ENCODE assay signal across 11 cellular contexts in genomic region chr12:45292486-45293195, GRCh38.
DNase-seq lines count a peak whose midpoint lies in the region; ATAC-seq and TF ChIP-seq lines count a peak whose summit lies in the region.
"Had no signal": no experiment of that assay in that cellular context is flagged by ENCODE, and none has a peak within 500 bp of the region (broad histone marks: within the 10 kb centered on the region; RNA-seq: fewer than 3 reads in every experiment).

No MANE protein-coding gene starts in this region.

- H3K27ac ChIP-seq in RWPE2 (ENCODE audit: poor library complexity, severe bottlenecking), result peak overlapping the region; percentile 25
- peak overlapping the region; percentile 19 to 76 (median 72) for H3K27ac ChIP-seq in esophagus squamous epithelium

- H3K36me3 ChIP-seq in RWPE2 (ENCODE audit: low read depth) (no peaks in the 10 kb centered on the region), esophagus squamous epithelium (no peaks in the 10 kb centered on the region)

- TF ChIP-seq POLR2A in esophagus squamous epithelium (IDR thresholded peaks at IDR 0.05), result no peak

- WGBS in esophagus squamous epithelium, 2 donors, result 35 to 42% methylated on average over 4 of the region's 4 CpGs

- intact Hi-C loops in esophagus squamous epithelium (cut with DNase I), result no loop called here

- ATAC-seq in RWPE2 (ENCODE audit: low read depth) (no peak), HG03442 (IDR thresholded peaks at IDR 0.05; ENCODE audit: unreplicated experiment) (no peak), GM18867 (IDR thresholded peaks at IDR 0.05; ENCODE audit: unreplicated experiment) (no peak)

- no peak for DNase-seq in RWPE2 (ENCODE audit: low spot score)
- DNase-seq in esophagus squamous epithelium (lab: John Stamatoyannopoulos, UW), result no peak
- DNase-seq in myocyte (ENCODE audit: low read depth), result peak; percentile 36
- peak; percentile 59 for DNase-seq in ureter (ENCODE audit: low spot score)
- no peak for DNase-seq in Ammon's horn (ENCODE audit: low spot score)
- DNase-seq: activated CD4-positive, alpha-beta T cell treated with anti-CD3 and anti-CD28 coated beads, Interleukin-2, amount 10 ng/mL, durations not matched to agents 7 days and 5 days; CD4-positive, alpha-beta T cell; HCEC 1CT; NCI-H510A had no signal

- TF ChIP-seq CTCF in RWPE2 (IDR thresholded peaks at IDR 0.05; ENCODE audit: poor library complexity, severe bottlenecking) (no peak), esophagus squamous epithelium (IDR thresholded peaks at IDR 0.05) (no peak)

- H3K4me1 ChIP-seq in RWPE2 (ENCODE audit: insufficient read depth, poor library complexity, severe bottlenecking), result peaks cover 26% of the 10 kb centered on the region
- H3K4me1 ChIP-seq in esophagus squamous epithelium, result peaks cover 0 to 10% (median 0%) of the 10 kb centered on the region in 3 donors

- H3K27me3 ChIP-seq in RWPE2 (ENCODE audit: insufficient read depth, poor library complexity, severe bottlenecking) (no peaks in the 10 kb centered on the region), esophagus squamous epithelium (no peaks in the 10 kb centered on the region)

- H3K9me3 ChIP-seq in RWPE2 (ENCODE audit: severe bottlenecking) (no peaks in the 10 kb centered on the region), esophagus squamous epithelium (no peaks in the 10 kb centered on the region)

- H3K4me3 ChIP-seq in RWPE2 (ENCODE audit: severe bottlenecking) (no peak overlapping the region), esophagus squamous epithelium (no peak overlapping the region)

Comparison
In these comparisons a context has a peak if more than half of its experiments do, and no peak if none do; other contexts are left out.
1. DNase-seq: peak in myocyte (single experiment) and ureter (single experiment); none in RWPE2 (single experiment), esophagus squamous epithelium (single experiment) and Ammon's horn (single experiment).